ENCODE assay signal across 25 cellular contexts in genomic region chr15:70274255-70274654, GRCh38.
"Had no signal": no experiment of that assay in that cellular context is flagged by ENCODE, and none has a peak within 500 bp of the region (broad histone marks: within the 10 kb centered on the region; RNA-seq: fewer than 3 reads in every experiment).

No MANE protein-coding gene starts in this region.

- H3K9me3 Mint-ChIP-seq: activated CD4-positive, alpha-beta T cell treated with anti-CD3 and anti-CD28 coated beads, Interleukin-2, amount 10 ng/mL, durations not matched to agents 24 days and 14 days; activated naive CD4-positive, alpha-beta T cell treated with anti-CD3 and anti-CD28 coated beads, Interleukin-2, amount 10 ng/mL, durations not matched to agents 7 days and 5 days; central memory CD8-positive, alpha-beta T cell; T-helper 1 cell treated with Interleukin-12 subunit alpha and Interleukin-12 subunit beta and Interleukin-4 antibody, amounts not matched to agents 30 μg/mL and 1 μg/mL, for 36 hours; WTC11 had no signal

- H3K36me3 ChIP-seq: Peyer's patch, SJSA1 had no signal

- H3K27ac Mint-ChIP-seq: activated CD4-positive, alpha-beta T cell treated with anti-CD3 and anti-CD28 coated beads, Interleukin-2, amount 10 ng/mL, durations not matched to agents 24 days and 14 days; activated CD8-positive, alpha-beta memory T cell treated with anti-CD3 and anti-CD28 coated beads, Interleukin-2, amount 10 ng/mL, durations not matched to agents 7 days and 5 days; activated naive CD4-positive, alpha-beta T cell treated with anti-CD3 and anti-CD28 coated beads, Interleukin-2, amount 10 ng/mL, durations not matched to agents 7 days and 5 days; T-helper 1 cell treated with Interleukin-12 subunit alpha and Interleukin-12 subunit beta and Interleukin-4 antibody, amounts not matched to agents 30 μg/mL and 1 μg/mL, for 36 hours; WTC11 had no signal

- ATAC-seq: activated CD8-positive, alpha-beta memory T cell treated with anti-CD3 and anti-CD28 coated beads, Interleukin-2, amount 10 ng/mL, durations not matched to agents 7 days and 5 days; K562; SK-N-SH treated with all-trans-retinoic acid at 6 μM for 48 hours; WTC11 had no signal

- H3K27ac ChIP-seq: Peyer's patch, RWPE1, SJSA1 had no signal

- H3K4me3 ChIP-seq: K562, Peyer's patch, SJSA1 had no signal

- DNase-seq: activated CD4-positive, alpha-beta T cell treated with anti-CD3 and anti-CD28 coated beads for 1 hour; activated CD4-positive, alpha-beta T cell treated with anti-CD3 and anti-CD28 coated beads, Interleukin-2, amount 10 ng/mL, durations not matched to agents 24 days and 14 days; activated CD4-positive, alpha-beta T cell treated with anti-CD3 and anti-CD28 coated beads, Interleukin-2, amount 50 U/mL, for 48 hours; activated CD8-positive, alpha-beta memory T cell treated with anti-CD3 and anti-CD28 coated beads, Interleukin-2, amount 10 ng/mL, durations not matched to agents 7 days and 5 days; activated gamma-delta T cell; activated naive CD4-positive, alpha-beta T cell treated with anti-CD3 and anti-CD28 coated beads, Interleukin-2, amount 10 ng/mL, durations not matched to agents 7 days and 5 days; amygdala; Kasumi-1; NCI-H1105 treated with DMSO at 0.1 percent for 48 hours; NCI-H1436 treated with DMSO at 0.1 percent for 48 hours; NCI-H187; NCI-H2081; NCI-H510A treated with DMSO at 0.1 percent for 48 hours; NCI-H69; NK-92 treated with Interleukin-12 subunit alpha and Interleukin-12 subunit beta, amount 100 ng/mL, for 24 hours; Peyer's patch; SHP77 had no signal

- H3K36me3 Mint-ChIP-seq: activated CD8-positive, alpha-beta memory T cell treated with anti-CD3 and anti-CD28 coated beads, Interleukin-2, amount 10 ng/mL, durations not matched to agents 7 days and 5 days; activated naive CD4-positive, alpha-beta T cell treated with anti-CD3 and anti-CD28 coated beads, Interleukin-2, amount 10 ng/mL, durations not matched to agents 7 days and 5 days; brain; WTC11 had no signal

- H3K4me1 Mint-ChIP-seq: activated CD8-positive, alpha-beta memory T cell treated with anti-CD3 and anti-CD28 coated beads, Interleukin-2, amount 10 ng/mL, durations not matched to agents 7 days and 5 days had no signal

- H3K9me3 ChIP-seq: Peyer's patch, SJSA1 had no signal

- H3K4me3 Mint-ChIP-seq: activated CD4-positive, alpha-beta T cell treated with anti-CD3 and anti-CD28 coated beads, Interleukin-2, amount 10 ng/mL, durations not matched to agents 24 days and 14 days; activated CD8-positive, alpha-beta memory T cell treated with anti-CD3 and anti-CD28 coated beads, Interleukin-2, amount 10 ng/mL, durations not matched to agents 7 days and 5 days; activated naive CD4-positive, alpha-beta T cell treated with anti-CD3 and anti-CD28 coated beads, Interleukin-2, amount 10 ng/mL, durations not matched to agents 7 days and 5 days; central memory CD8-positive, alpha-beta T cell; T-helper 1 cell treated with Interleukin-12 subunit alpha and Interleukin-12 subunit beta and Interleukin-4 antibody, amounts not matched to agents 30 μg/mL and 1 μg/mL, for 36 hours; WTC11 had no signal

- H3K27me3 ChIP-seq: Peyer's patch, SJSA1 had no signal
